In the genomic region with DNA sequence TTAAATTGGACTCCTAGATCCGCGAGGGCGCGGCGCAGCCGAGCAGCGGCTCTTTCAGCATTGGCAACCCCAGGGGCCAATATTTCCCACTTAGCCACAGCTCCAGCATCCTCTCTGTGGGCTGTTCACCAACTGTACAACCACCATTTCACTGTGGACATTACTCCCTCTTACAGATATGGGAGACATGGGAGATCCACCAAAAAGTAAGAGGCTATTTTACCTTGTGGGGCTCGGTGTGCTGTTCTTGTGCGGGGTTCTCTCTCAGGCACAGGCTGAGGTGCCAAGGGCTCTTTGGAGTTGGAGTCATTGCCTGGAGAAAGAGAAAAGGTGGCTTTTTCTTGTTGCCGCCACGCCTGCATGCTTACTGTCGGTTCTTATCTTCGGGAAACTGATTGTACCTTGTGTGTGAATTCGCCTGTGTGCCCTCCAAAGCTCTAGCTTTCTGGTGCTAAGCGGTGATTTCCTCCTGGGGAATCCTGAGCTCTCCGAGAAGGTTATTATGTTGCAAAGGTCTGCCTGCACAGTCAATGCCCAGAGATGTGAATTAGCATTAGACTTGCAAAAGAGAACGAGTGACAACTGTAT, we compare ENCODE assay signal across 10 cellular contexts. TPM values are rescaled to one million over a fixed set of nuclear protein-coding genes. Genes with fewer than 3 reads are reported as not detected.
DNase-seq lines count a peak whose midpoint lies in the region; ATAC-seq and TF ChIP-seq lines count a peak whose summit lies in the region.
"Had no signal": no experiment of that assay in that cellular context is flagged by ENCODE, and none has a peak within 500 bp of the region (broad histone marks: within the 10 kb centered on the region; RNA-seq: fewer than 3 reads in every experiment).

No MANE protein-coding gene starts in this region.

- ATAC-seq in esophagus mucosa (no peak), HG03439 (IDR thresholded peaks at IDR 0.05; ENCODE audit: unreplicated experiment) (no peak)
- ATAC-seq: stimulated activated naive B cell treated with anti-CD40 and anti-IgM and Interleukin-4, amounts not matched to agents 10 μg/mL and 1 μg/mL and 100 μg/mL, for 72 hours had no signal

- H3K4me1 ChIP-seq in colonic mucosa (no peaks in the 10 kb centered on the region), ovary (ENCODE audit: insufficient read depth) (peaks cover 6% of the 10 kb centered on the region)

- peak overlapping the region; percentile 12 to 87 for H3K4me3 Mint-ChIP-seq in CD14-positive monocyte
- H3K4me3 Mint-ChIP-seq in activated CD4-positive, alpha-beta memory T cell treated with anti-CD3 and anti-CD28 coated beads, Interleukin-2, amount 10 ng/mL, durations not matched to agents 7 days and 5 days, result no peak overlapping the region

- peaks cover 0 to 5% of the 10 kb centered on the region in 2 donors for H3K36me3 Mint-ChIP-seq in CD14-positive monocyte
- H3K36me3 Mint-ChIP-seq in activated CD4-positive, alpha-beta memory T cell treated with anti-CD3 and anti-CD28 coated beads, Interleukin-2, amount 10 ng/mL, durations not matched to agents 7 days and 5 days (ENCODE audit: low read depth), result peaks cover 5% of the 10 kb centered on the region

- H3K9me2 ChIP-seq in neural cell (ENCODE audit: insufficient read depth, low read length), result no peaks in the 10 kb centered on the region

- peaks cover 96 to 99% (median 98%) of the 10 kb centered on the region in 3 donors for H3K27me3 Mint-ChIP-seq in CD14-positive monocyte (ENCODE audit: low read depth in 3 of 3)
- H3K27me3 Mint-ChIP-seq in activated CD4-positive, alpha-beta memory T cell treated with anti-CD3 and anti-CD28 coated beads, Interleukin-2, amount 10 ng/mL, durations not matched to agents 7 days and 5 days, result peaks cover 93% of the 10 kb centered on the region

- H3K27me3 ChIP-seq in MG63, result peaks cover 13% of the 10 kb centered on the region
- H3K27me3 ChIP-seq in colonic mucosa, result peaks cover 64% of the 10 kb centered on the region
- peaks cover 91% of the 10 kb centered on the region for H3K27me3 ChIP-seq in neural cell (ENCODE audit: insufficient read depth, low read depth, low read length)
- no peaks in the 10 kb centered on the region for H3K27me3 ChIP-seq in ovary

- TF ChIP-seq RAD21 in neural cell (conservative IDR thresholded peaks at IDR 0.05), result no peak

- no peak overlapping the region for H2AFZ ChIP-seq in neural cell (ENCODE audit: low read depth, low read length)

- POLR2A ChIA-PET in activated CD4-positive, alpha-beta memory T cell treated with anti-CD3 and anti-CD28 coated beads, Interleukin-2, amount 10 ng/mL, durations not matched to agents 7 days and 5 days (lab: Charles Lee), result no interaction called here

- H3K4me3 ChIP-seq in MG63, result peak overlapping the region; percentile 57
- H3K4me3 ChIP-seq in colonic mucosa, result peak overlapping the region; percentile 39
- H3K4me3 ChIP-seq in neural cell (ENCODE audit: low read length), result peak overlapping the region; percentile 82
- no peak overlapping the region for H3K4me3 ChIP-seq in ovary
- H3K4me3 ChIP-seq: lung had no signal

- peaks cover 97% of the 10 kb centered on the region for H3K79me2 ChIP-seq in neural cell (replicated peaks; ENCODE audit: insufficient read depth, low read length)

- 2 to 4% (median 4%) methylated on average over 17 of the region's 17 CpGs for WGBS in ovary, 3 donors

- peaks cover 2 to 48% (median 39%) of the 10 kb centered on the region in 7 donors for H3K9me3 Mint-ChIP-seq in CD14-positive monocyte
- H3K9me3 Mint-ChIP-seq in activated CD4-positive, alpha-beta memory T cell treated with anti-CD3 and anti-CD28 coated beads, Interleukin-2, amount 10 ng/mL, durations not matched to agents 7 days and 5 days, result no peaks in the 10 kb centered on the region
- H3K9me3 Mint-ChIP-seq: stimulated activated naive B cell treated with anti-CD40 and anti-IgM and Interleukin-4, amounts not matched to agents 10 μg/mL and 1 μg/mL and 100 μg/mL, for 72 hours had no signal

- intact Hi-C loops in CD14-positive monocyte (cut with micrococcal nuclease), result no loop called here
- intact Hi-C loops in colonic mucosa (cut with DNase I), result no loop called here
- intact Hi-C loops in ovary (cut with DNase I), result no loop called here

- no peaks in the 10 kb centered on the region for H3F3A ChIP-seq in neural cell (ENCODE audit: insufficient read depth, low read length, poor library complexity, severe bottlenecking)

- H3K27ac ChIP-seq in colonic mucosa (peak overlapping the region; percentile 38), neural cell (ENCODE audit: low read length) (peak overlapping the region; percentile 77), ovary (no peak overlapping the region)

- no peak overlapping the region for H3K27ac Mint-ChIP-seq in CD14-positive monocyte
- H3K27ac Mint-ChIP-seq in activated CD4-positive, alpha-beta memory T cell treated with anti-CD3 and anti-CD28 coated beads, Interleukin-2, amount 10 ng/mL, durations not matched to agents 7 days and 5 days, result no peak overlapping the region

- CTCF ChIA-PET in activated CD4-positive, alpha-beta memory T cell treated with anti-CD3 and anti-CD28 coated beads, Interleukin-2, amount 10 ng/mL, durations not matched to agents 7 days and 5 days (lab: Charles Lee), result interaction anchor here (0.9 kb wide), 1 partner anchor 420 kb away, joined by 3 read pairs; no protein-coding TSS in a partner anchor

- TF ChIP-seq POLR2A in ovary (IDR thresholded peaks at IDR 0.05), result no peak

- H3K9ac ChIP-seq in colonic mucosa (ENCODE audit: low read depth in 2 of 2, low read length in 2 of 2) (no peak overlapping the region), neural cell (ENCODE audit: low read length) (peak overlapping the region; percentile 82)

- peaks cover 8% of the 10 kb centered on the region for H3K4me1 Mint-ChIP-seq in CD14-positive monocyte
- peaks cover 8% of the 10 kb centered on the region for H3K4me1 Mint-ChIP-seq in activated CD4-positive, alpha-beta memory T cell treated with anti-CD3 and anti-CD28 coated beads, Interleukin-2, amount 10 ng/mL, durations not matched to agents 7 days and 5 days

- H3K4me2 ChIP-seq in neural cell (ENCODE audit: low read length), result peak overlapping the region; percentile 71

- no peaks in the 10 kb centered on the region for H3K36me3 ChIP-seq in MG63
- H3K36me3 ChIP-seq in colonic mucosa, result no peaks in the 10 kb centered on the region
- no peaks in the 10 kb centered on the region for H3K36me3 ChIP-seq in neural cell (ENCODE audit: insufficient read depth, low read length)
- no peaks in the 10 kb centered on the region for H3K36me3 ChIP-seq in ovary

- H3K9me3 ChIP-seq in MG63 (no peaks in the 10 kb centered on the region), colonic mucosa (no peaks in the 10 kb centered on the region), neural cell (ENCODE audit: low read length) (no peaks in the 10 kb centered on the region), ovary (no peaks in the 10 kb centered on the region)

- TF ChIP-seq EP300 in neural cell (conservative IDR thresholded peaks at IDR 0.05; ENCODE audit: poor library complexity, severe bottlenecking) (no peak), ovary (IDR thresholded peaks at IDR 0.05) (no peak)

- H4K20me1 ChIP-seq in neural cell (ENCODE audit: insufficient read depth), result peaks cover 2% of the 10 kb centered on the region

- DNase-seq in CD14-positive monocyte (ENCODE audit: low spot score) (no peak), MG63 (no peak), colonic mucosa (no peak), ovary (no peak)
- DNase-seq in activated CD4-positive, alpha-beta memory T cell treated with anti-CD3 and anti-CD28 coated beads, Interleukin-2, amount 10 ng/mL, durations not matched to agents 7 days and 5 days, result no peak
- DNase-seq: stimulated activated naive B cell treated with anti-CD40 and anti-IgM and Interleukin-4, amounts not matched to agents 10 μg/mL and 1 μg/mL and 100 μg/mL, for 72 hours had no signal

- TF ChIP-seq CTCF in CD14-positive monocyte (IDR thresholded peaks at IDR 0.05) (no peak), colonic mucosa (IDR thresholded peaks at IDR 0.05) (no peak), neural cell (IDR thresholded peaks at IDR 0.05; ENCODE audit: poor library complexity, severe bottlenecking) (no peak), ovary (IDR thresholded peaks at IDR 0.05) (no peak)

TF ChIP-seq in neural cell, 6 proteins besides CTCF, POLR2A, EP300 and RAD21 (continues in another document):
- TF ChIP-seq, protein P1, sequence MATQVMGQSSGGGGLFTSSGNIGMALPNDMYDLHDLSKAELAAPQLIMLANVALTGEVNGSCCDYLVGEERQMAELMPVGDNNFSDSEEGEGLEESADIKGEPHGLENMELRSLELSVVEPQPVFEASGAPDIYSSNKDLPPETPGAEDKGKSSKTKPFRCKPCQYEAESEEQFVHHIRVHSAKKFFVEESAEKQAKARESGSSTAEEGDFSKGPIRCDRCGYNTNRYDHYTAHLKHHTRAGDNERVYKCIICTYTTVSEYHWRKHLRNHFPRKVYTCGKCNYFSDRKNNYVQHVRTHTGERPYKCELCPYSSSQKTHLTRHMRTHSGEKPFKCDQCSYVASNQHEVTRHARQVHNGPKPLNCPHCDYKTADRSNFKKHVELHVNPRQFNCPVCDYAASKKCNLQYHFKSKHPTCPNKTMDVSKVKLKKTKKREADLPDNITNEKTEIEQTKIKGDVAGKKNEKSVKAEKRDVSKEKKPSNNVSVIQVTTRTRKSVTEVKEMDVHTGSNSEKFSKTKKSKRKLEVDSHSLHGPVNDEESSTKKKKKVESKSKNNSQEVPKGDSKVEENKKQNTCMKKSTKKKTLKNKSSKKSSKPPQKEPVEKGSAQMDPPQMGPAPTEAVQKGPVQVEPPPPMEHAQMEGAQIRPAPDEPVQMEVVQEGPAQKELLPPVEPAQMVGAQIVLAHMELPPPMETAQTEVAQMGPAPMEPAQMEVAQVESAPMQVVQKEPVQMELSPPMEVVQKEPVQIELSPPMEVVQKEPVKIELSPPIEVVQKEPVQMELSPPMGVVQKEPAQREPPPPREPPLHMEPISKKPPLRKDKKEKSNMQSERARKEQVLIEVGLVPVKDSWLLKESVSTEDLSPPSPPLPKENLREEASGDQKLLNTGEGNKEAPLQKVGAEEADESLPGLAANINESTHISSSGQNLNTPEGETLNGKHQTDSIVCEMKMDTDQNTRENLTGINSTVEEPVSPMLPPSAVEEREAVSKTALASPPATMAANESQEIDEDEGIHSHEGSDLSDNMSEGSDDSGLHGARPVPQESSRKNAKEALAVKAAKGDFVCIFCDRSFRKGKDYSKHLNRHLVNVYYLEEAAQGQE (IDR thresholded peaks at IDR 0.05; ENCODE audit: borderline replicate concordance), result peak; percentile 41
- no peak for TF ChIP-seq SMC3 (conservative IDR thresholded peaks at IDR 0.05; ENCODE audit: poor library complexity)
- no peak for TF ChIP-seq TAF1 (IDR thresholded peaks at IDR 0.05; ENCODE audit: low read depth)
- peak; percentile 84 for TF ChIP-seq MXI1 (conservative IDR thresholded peaks at IDR 0.05; ENCODE audit: poor library complexity, severe bottlenecking)
- TF ChIP-seq POLR2AphosphoS5 (IDR thresholded peaks at IDR 0.05), result no peak

RNA-seq across cellular contexts. Expression of a gene that starts 0.3 kb away (rescaled TPM):
- polyA plus RNA-seq in CD14-positive monocyte (not detected), neural cell (27.6 and 33.6 TPM in 2 replicates), ovary (not detected)
- total RNA-seq in MG63 (2014; rRNA removed; shearing (Covaris generic); ENCODE audit: low replicate concordance), result 0.20 and 1.2 TPM in 2 replicates
- total RNA-seq in colonic mucosa (1 to 10 TPM; 1.3 to 1.6 TPM), esophagus mucosa (not detected), ovary (not detected)
- polyA minus RNA-seq in neural cell, result 47.5 and 49.4 TPM in 2 replicates
- total RNA-seq in activated CD4-positive, alpha-beta memory T cell treated with anti-CD3 and anti-CD28 coated beads, Interleukin-2, amount 10 ng/mL, durations not matched to agents 7 days and 5 days, result not detected

Comparison
In these comparisons a context has a peak if more than half of its experiments do, and no peak if none do; other contexts are left out.
1. H3K27ac ChIP-seq: peak in colonic mucosa (single experiment) and neural cell (single experiment); none in ovary (0 of 2).